ENCODE assay signal across 9 cellular contexts in the genomic region with DNA sequence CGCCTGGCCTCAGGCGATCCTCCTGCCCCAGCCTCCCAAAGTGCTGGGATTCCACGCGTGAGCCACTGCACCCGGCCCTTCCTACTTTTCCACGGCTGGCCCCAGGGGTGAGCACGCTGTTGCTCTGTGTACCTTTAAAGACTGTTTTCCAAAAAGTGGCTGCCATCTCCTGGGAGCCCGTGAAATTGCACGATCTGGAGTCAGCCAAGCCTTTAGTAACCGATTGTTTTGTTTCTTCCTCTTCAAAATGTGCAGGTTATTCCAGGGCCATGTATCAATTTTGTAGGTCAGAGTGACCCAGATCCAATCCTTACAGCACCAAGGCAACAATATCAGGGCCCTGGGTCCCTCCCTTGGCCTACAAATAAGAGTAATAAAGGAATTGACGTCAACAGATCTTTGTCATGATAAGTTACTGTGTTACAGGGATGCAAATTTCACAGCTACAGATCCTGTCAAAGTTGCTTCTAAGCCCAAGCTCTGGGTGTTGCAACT.
A peak's percentile ranks its signal among the peaks of the same experiment; 100 is the strongest.
DNase-seq lines count a peak whose midpoint lies in the region; ATAC-seq, FAIRE-seq and TF ChIP-seq lines count a peak whose summit lies in the region.
"Had no signal": no experiment of that assay in that cellular context is flagged by ENCODE, and none has a peak within 500 bp of the region (broad histone marks: within the 10 kb centered on the region; RNA-seq: fewer than 3 reads in every experiment).

No MANE protein-coding gene starts in this region.

- DNase-seq in AG08395 (ENCODE audit: low spot score) (peak; percentile 76), GM12892 (ENCODE audit: insufficient read length) (no peak), NCI-H2196 (lab: John Stamatoyannopoulos, UW; ENCODE audit: unreplicated experiment) (peak; percentile 77), fibroblast of peridontal ligament (ENCODE audit: extremely low read depth) (peak; percentile 70), OCI-M2 (lab: John Stamatoyannopoulos, UW; ENCODE audit: unreplicated experiment) (no peak)
- peak; percentile 28 for DNase-seq in activated CD4-positive, alpha-beta memory T cell treated with anti-CD3 and anti-CD28 coated beads, Interleukin-2, amount 10 ng/mL, durations not matched to agents 7 days and 5 days
- DNase-seq: naive B cell had no signal

- peaks cover 31% of the 10 kb centered on the region for H3K4me1 Mint-ChIP-seq in activated CD4-positive, alpha-beta memory T cell treated with anti-CD3 and anti-CD28 coated beads, Interleukin-2, amount 10 ng/mL, durations not matched to agents 7 days and 5 days

- peaks cover 36% of the 10 kb centered on the region for H3K27me3 Mint-ChIP-seq in activated CD4-positive, alpha-beta memory T cell treated with anti-CD3 and anti-CD28 coated beads, Interleukin-2, amount 10 ng/mL, durations not matched to agents 7 days and 5 days

- CTCF ChIA-PET in activated CD4-positive, alpha-beta memory T cell treated with anti-CD3 and anti-CD28 coated beads, Interleukin-2, amount 10 ng/mL, durations not matched to agents 7 days and 5 days (lab: Charles Lee): interaction anchor here (0.6 to 0.9 kb wide), 4 partner anchors 61 to 1686 kb away, joined by 3 read pairs; no protein-coding TSS in a partner anchor

- no peaks in the 10 kb centered on the region for H3K36me3 Mint-ChIP-seq in activated CD4-positive, alpha-beta memory T cell treated with anti-CD3 and anti-CD28 coated beads, Interleukin-2, amount 10 ng/mL, durations not matched to agents 7 days and 5 days (ENCODE audit: low read depth)
- H3K36me3 Mint-ChIP-seq: naive B cell had no signal

- H3K27me3 ChIP-seq in neuron (ENCODE audit: insufficient read depth, low read length): no peaks in the 10 kb centered on the region

- H3K4me3 ChIP-seq in neuron (ENCODE audit: low read length): peak overlapping the region; percentile 30

- peak; percentile 77 for FAIRE-seq in GM12892 (lab: Jason Lieb, UNC)

- peaks cover 2% of the 10 kb centered on the region for H3K4me1 ChIP-seq in neuron (ENCODE audit: insufficient read depth, low read length)

- H3K9me3 ChIP-seq in neuron (ENCODE audit: low read length): no peaks in the 10 kb centered on the region

- H3K27ac Mint-ChIP-seq in activated CD4-positive, alpha-beta memory T cell treated with anti-CD3 and anti-CD28 coated beads, Interleukin-2, amount 10 ng/mL, durations not matched to agents 7 days and 5 days: peak overlapping the region; percentile 86

- H3K9me3 Mint-ChIP-seq in activated CD4-positive, alpha-beta memory T cell treated with anti-CD3 and anti-CD28 coated beads, Interleukin-2, amount 10 ng/mL, durations not matched to agents 7 days and 5 days: no peaks in the 10 kb centered on the region
- H3K9me3 Mint-ChIP-seq: naive B cell had no signal

- no peaks in the 10 kb centered on the region for H3K36me3 ChIP-seq in neuron (ENCODE audit: insufficient read depth, low read length)

- H3K4me3 Mint-ChIP-seq in activated CD4-positive, alpha-beta memory T cell treated with anti-CD3 and anti-CD28 coated beads, Interleukin-2, amount 10 ng/mL, durations not matched to agents 7 days and 5 days: peak overlapping the region; percentile 24
- H3K4me3 Mint-ChIP-seq: naive B cell had no signal

- ATAC-seq in HG03139 (IDR thresholded peaks at IDR 0.05; ENCODE audit: unreplicated experiment): peak; percentile 52

- no peak for TF ChIP-seq POLR2A in GM12892 (IDR thresholded peaks at IDR 0.05; ENCODE audit: low read depth, low read length)

- peak overlapping the region; percentile 50 for H2AFZ ChIP-seq in neuron (ENCODE audit: low read depth, low read length)

- POLR2A ChIA-PET in activated CD4-positive, alpha-beta memory T cell treated with anti-CD3 and anti-CD28 coated beads, Interleukin-2, amount 10 ng/mL, durations not matched to agents 7 days and 5 days (lab: Charles Lee): no interaction called here

Comparison
In these comparisons a context has a peak if more than half of its experiments do, and no peak if none do; other contexts are left out.
1. DNase-seq: peak in AG08395 (single experiment), NCI-H2196 (single experiment), activated CD4-positive, alpha-beta memory T cell treated with anti-CD3 and anti-CD28 coated beads, Interleukin-2, amount 10 ng/mL, durations not matched to agents 7 days and 5 days (single experiment) and fibroblast of peridontal ligament (single experiment); none in GM12892 (single experiment) and OCI-M2 (single experiment).